ENCODE assay signal across 10 cellular contexts in the genomic region with DNA sequence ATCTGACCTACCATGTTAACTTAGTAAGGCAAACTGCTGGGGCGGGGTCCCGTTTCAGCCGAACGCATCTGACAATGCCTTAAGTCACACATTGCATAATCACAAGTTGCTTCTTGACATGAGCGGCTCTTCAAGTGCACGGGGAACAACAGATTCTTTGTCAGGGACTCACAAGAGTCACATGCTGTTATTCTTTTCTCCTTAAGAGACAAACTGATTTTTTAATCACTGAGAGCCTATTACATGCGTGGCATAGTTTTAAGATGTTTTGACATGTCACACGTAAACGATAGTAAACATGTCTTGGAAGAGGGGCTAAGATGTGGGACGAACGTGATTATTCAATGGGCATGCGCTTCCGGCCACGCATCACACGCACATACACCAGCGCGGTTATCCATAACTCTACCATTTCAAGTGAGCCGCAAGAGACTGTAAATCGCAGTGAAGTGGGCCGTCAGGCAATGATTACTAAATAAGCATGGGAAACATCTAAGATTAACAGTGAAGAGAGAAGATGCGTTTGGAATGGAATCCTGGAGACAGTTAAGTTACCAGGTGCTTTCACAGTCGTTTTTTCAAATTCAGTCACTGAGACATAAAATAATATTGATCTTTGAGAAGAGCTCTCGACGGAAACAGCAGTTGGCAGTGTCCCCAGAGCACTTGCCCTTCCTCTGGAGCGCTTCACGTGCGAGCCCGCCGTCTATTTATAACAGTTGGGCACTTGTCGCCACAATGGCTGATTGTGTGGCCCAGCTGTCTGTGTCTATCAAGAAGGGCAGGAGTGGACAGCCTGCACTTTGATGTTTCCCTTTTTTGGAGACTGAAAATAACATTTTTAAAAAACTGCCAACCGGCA.
DNase-seq lines count a peak whose midpoint lies in the region; ATAC-seq and TF ChIP-seq lines count a peak whose summit lies in the region.
"Had no signal": no experiment of that assay in that cellular context is flagged by ENCODE, and none has a peak within 500 bp of the region (broad histone marks: within the 10 kb centered on the region; RNA-seq: fewer than 3 reads in every experiment).

No MANE protein-coding gene starts in this region.

- POLR2A ChIA-PET in Panc1 (lab: Charles Lee): interaction anchor here (0.5 kb wide), 1 partner anchor 38 kb away, joined by 6 read pairs; no protein-coding TSS in a partner anchor

- in situ Hi-C loops in Panc1 (cut with HindIII; ENCODE audit: low pct_unique_long_range_greater_than_20kb, low sequenced_read_pairs): no loop called here

- CTCF ChIA-PET in Panc1 (lab: Charles Lee): no interaction called here

- peak; percentile 81 for ATAC-seq in Panc1

- TF ChIP-seq CTCF in Panc1 (IDR thresholded peaks at IDR 0.05) (no peak), ovary (IDR thresholded peaks at IDR 0.05) (no peak)

- peak overlapping the region; percentile 80 for H3K27ac ChIP-seq in Panc1 (ENCODE audit: low read length)
- H3K27ac ChIP-seq in ovary: peak overlapping the region in 1 of 2 donors; percentile 59
- H3K27ac ChIP-seq: KMS-11 had no signal

- WGBS in ovary, 3 donors: 50 to 62% (median 56%) methylated on average over 31 of the region's 31 CpGs

- no TSS peak for BruUV-seq in Panc1 (replicated peaks; lab: Mats Ljungman, UMichigan)

- DNase-seq in Kasumi-1 (lab: John Stamatoyannopoulos, UW) (peak; percentile 22 to 29), Panc1 (ENCODE audit: low read depth, low spot score) (no peak), fibroblast of gingiva (ENCODE audit: low read depth) (peak; percentile 78), ovary (peak in 3 of 5 donors; percentile 29 to 47 (median 39)), glomerular visceral epithelial cell (ENCODE audit: extremely low spot score) (no peak), activated T-cell treated with anti-CD3 and anti-CD28 coated beads for 4 hours (no peak), cortex of kidney (lab: John Stamatoyannopoulos, UW) (no peak), cerebellar nuclear complex (lab: John Stamatoyannopoulos, UW) (no peak)
- DNase-seq: naive B cell had no signal

- H3K36me3 ChIP-seq in Panc1 (ENCODE audit: control insufficient read depth, insufficient read depth, low read length) (no peaks in the 10 kb centered on the region), ovary (no peaks in the 10 kb centered on the region)

- H3K4me1 ChIP-seq in Panc1 (ENCODE audit: control insufficient read depth, insufficient read depth, low read length) (peaks cover 32% of the 10 kb centered on the region), ovary (ENCODE audit: insufficient read depth) (peaks cover 13% of the 10 kb centered on the region)

- no peaks in the 10 kb centered on the region for H3K9me3 ChIP-seq in Panc1 (ENCODE audit: control insufficient read depth, insufficient read depth, low read depth, low read length)
- no peaks in the 10 kb centered on the region for H3K9me3 ChIP-seq in ovary

- TF ChIP-seq EP300 in ovary (IDR thresholded peaks at IDR 0.05): no peak

- TF ChIP-seq POLR2A in ovary (IDR thresholded peaks at IDR 0.05): no peak

- peak overlapping the region; percentile 8 to 34; a peak in 3 of 4 replicates for H3K4me3 ChIP-seq in Panc1 (ENCODE audit: low read depth in 2 of 2, low read length in 2 of 2)
- H3K4me3 ChIP-seq in ovary: no peak overlapping the region

- no peaks in the 10 kb centered on the region for H3K27me3 ChIP-seq in Panc1 (ENCODE audit: control insufficient read depth, insufficient read depth, low read length)
- H3K27me3 ChIP-seq in ovary: no peaks in the 10 kb centered on the region

- intact Hi-C loops in Panc1 (cut with micrococcal nuclease; ENCODE audit: unreplicated experiment): no loop called here
- intact Hi-C loops in ovary (cut with DNase I): no loop called here

Comparison
In these comparisons a context has a peak if more than half of its experiments do, and no peak if none do; other contexts are left out.
1. DNase-seq: peak in Kasumi-1 (2 of 2), fibroblast of gingiva (single experiment) and ovary (3 of 5); none in Panc1 (single experiment), glomerular visceral epithelial cell (single experiment), activated T-cell treated with anti-CD3 and anti-CD28 coated beads for 4 hours (single experiment), cortex of kidney (single experiment) and cerebellar nuclear complex (0 of 2).